ENCODE assay signal across 1 cellular context in genomic region chr3:132351222-132351806, GRCh38.
TF ChIP-seq lines count a peak whose summit lies in the region.

No MANE protein-coding gene starts in this region.

TF ChIP-seq in GM23338, 12 proteins besides CTCF, POLR2A, EP300 and RAD21 (continued from another document):
- TF ChIP-seq ZNF462 (CRISPR knock-in tag; IDR thresholded peaks at IDR 0.05) (peak; percentile 69), REST (IDR thresholded peaks at IDR 0.05; ENCODE audit: unreplicated experiment) (no peak)
TF ChIP-seq in GM23338: peak in this region for 2.
